In the genomic region with DNA sequence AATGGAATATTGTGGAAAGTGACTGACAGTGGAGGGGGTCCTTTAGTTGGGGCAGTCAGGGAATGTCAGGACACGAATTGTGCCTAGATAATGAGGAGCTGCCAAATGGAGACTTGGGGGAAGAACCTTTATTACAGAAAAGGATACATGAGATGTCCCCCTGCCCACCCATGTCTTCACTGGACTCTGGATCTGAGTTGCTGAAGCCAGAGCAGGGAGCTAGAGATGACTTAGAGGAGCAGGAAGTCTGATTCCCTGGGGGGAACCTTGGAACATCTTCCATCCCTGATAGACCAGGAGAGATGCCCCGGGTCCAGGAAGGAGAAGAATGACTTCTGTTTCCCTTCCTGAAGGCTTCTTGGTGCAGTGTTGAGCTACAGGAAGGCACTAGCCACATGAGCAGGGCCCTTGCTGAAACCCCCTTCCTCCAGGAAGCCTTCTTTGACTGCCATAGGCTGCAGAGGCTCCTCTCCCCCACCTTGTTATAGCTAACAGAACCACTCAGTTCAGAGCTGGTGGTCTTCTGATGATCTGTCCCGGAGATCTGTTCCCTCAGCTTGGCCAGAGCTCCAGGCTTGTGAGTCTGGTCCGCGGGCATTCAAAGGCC, we compare ENCODE assay signal across 12 cellular contexts. TPM values are rescaled to one million over a fixed set of nuclear protein-coding genes. Genes with fewer than 3 reads are reported as not detected.
DNase-seq lines count a peak whose midpoint lies in the region; ATAC-seq and TF ChIP-seq lines count a peak whose summit lies in the region.
"Had no signal": no experiment of that assay in that cellular context is flagged by ENCODE, and none has a peak within 500 bp of the region (broad histone marks: within the 10 kb centered on the region; RNA-seq: fewer than 3 reads in every experiment).

No MANE protein-coding gene starts in this region.

- peaks cover 57% of the 10 kb centered on the region for H3K27me3 Mint-ChIP-seq in brain
- H3K27me3 Mint-ChIP-seq in naive thymus-derived CD8-positive, alpha-beta T cell, result peaks cover 7 to 45% (median 29%) of the 10 kb centered on the region in 5 donors

- 53 to 58% methylated on average over 5 of the region's 5 CpGs for WGBS in GM23248 (ENCODE audit: low coverage in 1 of 2, low lambda C conversion rate in 2 of 2, missing lambda C conversion rate in 2 of 2), 2 experiments

- H3K9me3 Mint-ChIP-seq in brain, result peaks cover 0 to 4% (median 2%) of the 10 kb centered on the region in 5 experiments
- no peaks in the 10 kb centered on the region for H3K9me3 Mint-ChIP-seq in naive thymus-derived CD8-positive, alpha-beta T cell

- peaks cover 53 to 71% (median 63%) of the 10 kb centered on the region in 11 experiments for H3K27me3 ChIP-seq in BLaER1 treated with 17β-estradiol and CSF1 and Interleukin-3, amounts not matched to agents 10 nM and 100 nM
- H3K27me3 ChIP-seq in GM23248 (replicated peaks; ENCODE audit: insufficient read depth), result peaks cover 35% of the 10 kb centered on the region

- H3K9me3 ChIP-seq in BLaER1 treated with 17β-estradiol and CSF1 and Interleukin-3, amounts not matched to agents 10 nM and 100 nM (replicated peaks in 1 of 11), result no peaks in the 10 kb centered on the region
- H3K9me3 ChIP-seq in GM23248 (ENCODE audit: low read depth), result no peaks in the 10 kb centered on the region
- H3K9me3 ChIP-seq: esophagus squamous epithelium, spleen had no signal

- no peaks in the 10 kb centered on the region for H3K79me2 ChIP-seq in GM23248 (ENCODE audit: insufficient read depth)

- H3K27ac Mint-ChIP-seq in brain, result peak overlapping the region in 4 of 5 experiments; percentile 67 to 90 (median 78)
- peak overlapping the region in 2 of 10 donors; percentile 12 to 58 for H3K27ac Mint-ChIP-seq in naive thymus-derived CD8-positive, alpha-beta T cell

- POLR2A ChIA-PET in naive thymus-derived CD8-positive, alpha-beta T cell (lab: Charles Lee), result no interaction called here

- H3K4me1 ChIP-seq in BLaER1 treated with 17β-estradiol and CSF1 and Interleukin-3, amounts not matched to agents 10 nM and 100 nM, result peaks cover 9 to 27% (median 21%) of the 10 kb centered on the region in 10 experiments; a peak in 17 of 20 replicates
- H3K4me1 ChIP-seq in GM23248 (ENCODE audit: insufficient read depth), result peaks cover 12% of the 10 kb centered on the region

- H3K4me3 Mint-ChIP-seq in brain, result peak overlapping the region; percentile 76 to 85 (median 83)
- H3K4me3 Mint-ChIP-seq in naive thymus-derived CD8-positive, alpha-beta T cell, result peak overlapping the region; percentile 56 to 90 (median 81)

- H3K4me3 ChIP-seq in BLaER1 treated with 17β-estradiol and CSF1 and Interleukin-3, amounts not matched to agents 10 nM and 100 nM, result peak overlapping the region in 7 of 10 experiments; percentile 67 to 80 (median 71); a peak in 8 of 20 replicates
- H3K4me3 ChIP-seq in GM23248, result no peak overlapping the region; the same call in 1 of the 2 replicates

- peaks cover 11% of the 10 kb centered on the region for H3F3A ChIP-seq in GM23248 (ENCODE audit: insufficient read depth)

- H3K27ac ChIP-seq in BLaER1 treated with 17β-estradiol and CSF1 and Interleukin-3, amounts not matched to agents 10 nM and 100 nM, result no peak overlapping the region
- no peak overlapping the region for H3K27ac ChIP-seq in GM23248
- H3K27ac ChIP-seq: esophagus squamous epithelium, spleen had no signal

- H3K9ac ChIP-seq in BLaER1 treated with 17β-estradiol and CSF1 and Interleukin-3, amounts not matched to agents 10 nM and 100 nM, result no peak overlapping the region
- no peak overlapping the region for H3K9ac ChIP-seq in GM23248

- H3K4me2 ChIP-seq in BLaER1 treated with 17β-estradiol and CSF1 and Interleukin-3, amounts not matched to agents 10 nM and 100 nM, result peak overlapping the region; percentile 96 to 100 (median 99); a peak in 20 of 22 replicates
- H3K4me2 ChIP-seq in GM23248 (ENCODE audit: unreplicated experiment), result peak overlapping the region; percentile 65

- no peaks in the 10 kb centered on the region for H3K36me3 ChIP-seq in BLaER1 treated with 17β-estradiol and CSF1 and Interleukin-3, amounts not matched to agents 10 nM and 100 nM
- H3K36me3 ChIP-seq in GM23248 (ENCODE audit: low read depth), result no peaks in the 10 kb centered on the region
- H3K36me3 ChIP-seq: esophagus squamous epithelium, spleen had no signal

- H3K9me2 ChIP-seq in GM23248 (ENCODE audit: insufficient read depth), result no peaks in the 10 kb centered on the region

- peaks cover 0 to 23% (median 6%) of the 10 kb centered on the region in 11 experiments; a peak in 6 of 22 replicates for H4K20me1 ChIP-seq in BLaER1 treated with 17β-estradiol and CSF1 and Interleukin-3, amounts not matched to agents 10 nM and 100 nM
- H4K20me1 ChIP-seq in GM23248 (ENCODE audit: insufficient read depth), result no peaks in the 10 kb centered on the region

- in situ Hi-C loops in GM23248 (cut with MboI), result no loop called here

- no peaks in the 10 kb centered on the region for H3K36me3 Mint-ChIP-seq in brain
- H3K36me3 Mint-ChIP-seq in naive thymus-derived CD8-positive, alpha-beta T cell, result no peaks in the 10 kb centered on the region

- no peak for ATAC-seq in naive thymus-derived CD8-positive, alpha-beta T cell

- peaks cover 54% of the 10 kb centered on the region for H3K4me1 Mint-ChIP-seq in brain
- H3K4me1 Mint-ChIP-seq in naive thymus-derived CD8-positive, alpha-beta T cell, result peaks cover 14 to 35% (median 22%) of the 10 kb centered on the region in 4 donors

- TF ChIP-seq CTCF in brain (conservative IDR thresholded peaks at IDR 0.05) (no peak), GM10266 (IDR thresholded peaks at IDR 0.05; ENCODE audit: control insufficient read depth, insufficient read depth, low read depth, missing control alignments) (no peak)

- DNase-seq in GM23248 (peak; percentile 21), activated gamma-delta T cell (lab: John Stamatoyannopoulos, UW) (no peak), GM10266 (ENCODE audit: extremely low spot score) (no peak), DMS114 treated with DMSO at 0.1 percent for 48 hours (lab: John Stamatoyannopoulos, UW; ENCODE audit: unreplicated experiment) (no peak)
- DNase-seq in naive thymus-derived CD8-positive, alpha-beta T cell, result no peak
- DNase-seq in activated CD4-positive, CD25-positive, alpha-beta regulatory T cell (lab: John Stamatoyannopoulos, UW), result no peak
- DNase-seq: esophagus squamous epithelium; NK-92 treated with Interleukin-12 subunit alpha and Interleukin-12 subunit beta, amount 100 ng/mL, for 24 hours had no signal

- H2AFZ ChIP-seq in GM23248, result no peak overlapping the region

RNA-seq across cellular contexts. Expression of gene NEURL1, which starts 0.7 kb away (rescaled TPM):
- 0.63 and 1.1 TPM in 2 replicates for total RNA-seq in GM23248 (2014; rRNA removed; shearing (Covaris generic))
- 1.5 TPM in 2 replicates for polyA plus RNA-seq in GM23248 (2016; fragmentation: Nextera tagmentation; extraction: Ambion mirVana)
- polyA plus RNA-seq in brain (ENCODE audit: insufficient read depth, low read depth, low replicate concordance), result 71.6 TPM
- total RNA-seq in naive thymus-derived CD8-positive, alpha-beta T cell, result 1 to 10 TPM; 1.2 to 1.3 TPM
- under 1 TPM; 0.17 to 0.73 (median 0.72) TPM for polyA plus RNA-seq in naive thymus-derived CD8-positive, alpha-beta T cell

RNA-seq across cellular contexts. Expression of gene CALHM3, which starts 13.7 kb away (rescaled TPM):
- not detected in 2 replicates for total RNA-seq in GM23248 (2014; rRNA removed; shearing (Covaris generic))
- polyA plus RNA-seq in GM23248 (2016; fragmentation: Nextera tagmentation; extraction: Ambion mirVana) (not detected in 2 replicates), brain (ENCODE audit: insufficient read depth, low read depth, low replicate concordance) (not detected)
- not detected for total RNA-seq in naive thymus-derived CD8-positive, alpha-beta T cell
- not detected for polyA plus RNA-seq in naive thymus-derived CD8-positive, alpha-beta T cell
- total RNA-seq: esophagus squamous epithelium, lower leg skin, spleen had no signal

RNA-seq across cellular contexts. Expression of gene CALHM1, which starts 34.1 kb away (rescaled TPM):
- total RNA-seq in GM23248 (2014; rRNA removed; shearing (Covaris generic)), result not detected in 2 replicates
- polyA plus RNA-seq in GM23248 (2016; fragmentation: Nextera tagmentation; extraction: Ambion mirVana) (0.08 TPM in 1 of 2 replicates, not detected in the other), brain (ENCODE audit: insufficient read depth, low read depth, low replicate concordance) (0.37 TPM)
- total RNA-seq in naive thymus-derived CD8-positive, alpha-beta T cell, result not detected
- polyA plus RNA-seq in naive thymus-derived CD8-positive, alpha-beta T cell, result under 1 TPM in 1 of 3 donors, not detected in 2; 0.05 TPM
- total RNA-seq: esophagus squamous epithelium, lower leg skin had no signal

RNA-seq across cellular contexts. Expression of gene CALHM2, which starts 40.6 kb away (rescaled TPM):
- 62.6 and 74.3 TPM in 2 replicates for total RNA-seq in GM23248 (2014; rRNA removed; shearing (Covaris generic))
- polyA plus RNA-seq in GM23248 (2016; fragmentation: Nextera tagmentation; extraction: Ambion mirVana) (78.6 and 80.0 TPM in 2 replicates), brain (ENCODE audit: insufficient read depth, low read depth, low replicate concordance) (29.1 TPM)
- total RNA-seq in naive thymus-derived CD8-positive, alpha-beta T cell, result 10 to 100 TPM; 18.6 to 22.4 TPM
- 10 to 100 TPM in 1 of 3 donors, 1 to 10 TPM in 2; 3.0 to 16.8 (median 5.8) TPM for polyA plus RNA-seq in naive thymus-derived CD8-positive, alpha-beta T cell

Comparison
In these comparisons a context has a peak if more than half of its experiments do, and no peak if none do; other contexts are left out.
1. RNA of gene NEURL1, which starts 0.7 kb away (polyA plus RNA-seq): 71.6 TPM in brain (single experiment); 1.5 TPM in GM23248 and 0.17 to 0.73 TPM in naive thymus-derived CD8-positive, alpha-beta T cell; every median in the first group is over 10 times any median in the second.